8 cellular contexts compared by ENCODE assay signal in the genomic region with DNA sequence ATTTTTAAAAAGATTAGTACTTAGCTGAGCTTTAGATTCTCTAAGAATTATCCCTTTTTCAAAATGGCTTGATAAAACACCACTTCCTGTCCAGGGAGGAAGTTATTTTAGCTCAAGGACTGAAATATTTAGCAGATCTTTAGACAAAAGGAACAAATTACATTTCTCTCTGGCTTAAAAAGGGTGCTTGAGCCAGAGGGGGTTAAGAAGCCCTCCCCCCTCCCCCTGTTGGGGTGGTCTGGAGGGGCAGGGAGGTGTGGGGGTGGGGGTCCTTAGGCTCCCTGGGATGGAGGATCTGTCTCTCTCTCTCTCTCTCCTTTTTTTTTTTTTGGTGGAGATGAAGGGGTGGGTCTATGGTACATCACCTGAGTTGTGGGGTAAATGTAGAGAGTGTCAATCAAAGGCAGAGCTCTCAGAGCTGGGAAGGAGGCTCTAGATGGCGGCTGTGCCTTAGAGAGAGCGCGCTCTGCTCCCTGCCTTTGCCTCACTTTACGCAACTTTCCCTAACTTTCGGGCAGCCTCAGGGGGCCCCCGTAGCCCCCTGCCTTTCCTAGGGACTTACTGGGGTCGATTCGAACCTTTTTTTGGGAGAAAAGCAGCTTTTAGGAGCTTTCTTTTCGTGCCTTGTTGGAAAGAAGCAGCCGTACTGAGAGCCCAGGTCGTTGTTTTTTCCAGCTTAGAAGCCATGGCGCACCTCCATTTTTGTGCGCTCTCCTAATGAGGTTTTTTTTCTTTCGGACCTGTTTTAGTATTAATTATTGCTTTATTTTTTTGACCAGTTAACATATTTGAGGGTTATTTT. TPM values are rescaled to one million over a fixed set of nuclear protein-coding genes. Genes with fewer than 3 reads are reported as not detected.
DNase-seq lines count a peak whose midpoint lies in the region; ATAC-seq and TF ChIP-seq lines count a peak whose summit lies in the region.

A gene (plus strand): TSS at position 415 of the 802 bp plus-strand sequence. CDS start 914 bp downstream, outside the sequence.

- H3K27me3 Mint-ChIP-seq in activated T-cell treated with anti-CD3 and anti-CD28 coated beads, Interleukin-2, amount 50 U/mL, for 4 hours (ENCODE audit: low read depth): no peaks in the 10 kb centered on the region
- no peaks in the 10 kb centered on the region for H3K27me3 Mint-ChIP-seq in naive B cell

- TF ChIP-seq CTCF in subcutaneous adipose tissue (IDR thresholded peaks at IDR 0.05; ENCODE audit: low read depth): no peak

- H3K27ac Mint-ChIP-seq in naive B cell: peak within 1 kb of the TSS; percentile 99 to 100 (median 100)

- DNase-seq in Daoy (ENCODE audit: low read depth) (peak; percentile 87), KG1 (lab: John Stamatoyannopoulos, UW) (peak; percentile 72), fibroblast of gingiva (ENCODE audit: low read depth) (peak; percentile 86), naive B cell (peak; percentile 81)
- peak; percentile 43 for DNase-seq in activated T-cell treated with anti-CD3 and anti-CD28 coated beads, Interleukin-2, amount 50 U/mL, for 4 hours

- peaks cover 51% of the 10 kb centered on the region for H3K36me3 Mint-ChIP-seq in activated T-cell treated with anti-CD3 and anti-CD28 coated beads, Interleukin-2, amount 50 U/mL, for 4 hours (ENCODE audit: insufficient read depth)
- peaks cover 11 to 35% of the 10 kb centered on the region in 2 donors for H3K36me3 Mint-ChIP-seq in naive B cell

- peak within 1 kb of the TSS; percentile 86 for H3K4me3 Mint-ChIP-seq in activated T-cell treated with anti-CD3 and anti-CD28 coated beads, Interleukin-2, amount 50 U/mL, for 4 hours
- H3K4me3 Mint-ChIP-seq in naive B cell: peak within 1 kb of the TSS; percentile 86 to 100 (median 98)

- H3K4me1 Mint-ChIP-seq in activated T-cell treated with anti-CD3 and anti-CD28 coated beads, Interleukin-2, amount 50 U/mL, for 4 hours (ENCODE audit: low read depth): peaks cover 52% of the 10 kb centered on the region
- peaks cover 34 to 65% (median 43%) of the 10 kb centered on the region in 3 donors for H3K4me1 Mint-ChIP-seq in naive B cell

- peaks cover 8% of the 10 kb centered on the region for H3K9me3 Mint-ChIP-seq in activated T-cell treated with anti-CD3 and anti-CD28 coated beads, Interleukin-2, amount 50 U/mL, for 4 hours
- H3K9me3 Mint-ChIP-seq in naive B cell: peaks cover 0 to 7% (median 0%) of the 10 kb centered on the region in 7 donors

- ATAC-seq in GM21786 (IDR thresholded peaks at IDR 0.05; ENCODE audit: unreplicated experiment) (peak; percentile 74), naive B cell (ENCODE audit: low read depth in 2 of 2) (peak; percentile 62 to 64)
- peak; percentile 67 to 68 for ATAC-seq in activated T-cell treated with anti-CD3 and anti-CD28 coated beads, Interleukin-2, amount 50 U/mL, for 4 hours

TF ChIP-seq in PFSK-1, 5 proteins besides CTCF, POLR2A, EP300 and RAD21:
- TF ChIP-seq TAF1 (IDR thresholded peaks at IDR 0.05; ENCODE audit: borderline replicate concordance, insufficient read depth, low read length) (peak; percentile 94), POLR2AphosphoS5 (IDR thresholded peaks at IDR 0.05; ENCODE audit: low read depth, low read length) (peak; percentile 97), SIN3A (IDR thresholded peaks at IDR 0.05; ENCODE audit: borderline replicate concordance, insufficient read depth, low read length) (peak; percentile 48; the same call in 1 of the 2 replicates), FOXP2 (optimal IDR thresholded peaks at IDR 0.05; ENCODE audit: borderline replicate concordance, extremely low read depth, extremely low read length, insufficient read depth) (no peak)
- TF ChIP-seq, protein P1, sequence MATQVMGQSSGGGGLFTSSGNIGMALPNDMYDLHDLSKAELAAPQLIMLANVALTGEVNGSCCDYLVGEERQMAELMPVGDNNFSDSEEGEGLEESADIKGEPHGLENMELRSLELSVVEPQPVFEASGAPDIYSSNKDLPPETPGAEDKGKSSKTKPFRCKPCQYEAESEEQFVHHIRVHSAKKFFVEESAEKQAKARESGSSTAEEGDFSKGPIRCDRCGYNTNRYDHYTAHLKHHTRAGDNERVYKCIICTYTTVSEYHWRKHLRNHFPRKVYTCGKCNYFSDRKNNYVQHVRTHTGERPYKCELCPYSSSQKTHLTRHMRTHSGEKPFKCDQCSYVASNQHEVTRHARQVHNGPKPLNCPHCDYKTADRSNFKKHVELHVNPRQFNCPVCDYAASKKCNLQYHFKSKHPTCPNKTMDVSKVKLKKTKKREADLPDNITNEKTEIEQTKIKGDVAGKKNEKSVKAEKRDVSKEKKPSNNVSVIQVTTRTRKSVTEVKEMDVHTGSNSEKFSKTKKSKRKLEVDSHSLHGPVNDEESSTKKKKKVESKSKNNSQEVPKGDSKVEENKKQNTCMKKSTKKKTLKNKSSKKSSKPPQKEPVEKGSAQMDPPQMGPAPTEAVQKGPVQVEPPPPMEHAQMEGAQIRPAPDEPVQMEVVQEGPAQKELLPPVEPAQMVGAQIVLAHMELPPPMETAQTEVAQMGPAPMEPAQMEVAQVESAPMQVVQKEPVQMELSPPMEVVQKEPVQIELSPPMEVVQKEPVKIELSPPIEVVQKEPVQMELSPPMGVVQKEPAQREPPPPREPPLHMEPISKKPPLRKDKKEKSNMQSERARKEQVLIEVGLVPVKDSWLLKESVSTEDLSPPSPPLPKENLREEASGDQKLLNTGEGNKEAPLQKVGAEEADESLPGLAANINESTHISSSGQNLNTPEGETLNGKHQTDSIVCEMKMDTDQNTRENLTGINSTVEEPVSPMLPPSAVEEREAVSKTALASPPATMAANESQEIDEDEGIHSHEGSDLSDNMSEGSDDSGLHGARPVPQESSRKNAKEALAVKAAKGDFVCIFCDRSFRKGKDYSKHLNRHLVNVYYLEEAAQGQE (IDR thresholded peaks at IDR 0.05; ENCODE audit: insufficient read depth in 1 of 2, low read depth in 2 of 2, low read length in 2 of 2): peak; percentile 46 to 49; a peak in 3 of 4 replicates

RNA-seq across cellular contexts. Expression of the gene that starts here (rescaled TPM):
- 26.3 and 45.7 TPM in 2 replicates for total RNA-seq in Daoy (2014; rRNA removed; shearing (Covaris generic))
- polyA plus RNA-seq in PFSK-1 (2012; ENCODE audit: insufficient read length, low read depth): 44.1 TPM
- total RNA-seq in activated T-cell treated with anti-CD3 and anti-CD28 coated beads, Interleukin-2, amount 50 U/mL, for 4 hours: 10 to 100 TPM; 58.0 to 67.7 (median 59.7) TPM
- 100 to 1,000 TPM in 1 of 6 donors, 10 to 100 TPM in 5; 41.6 to 134 (median 85.2) TPM for polyA plus RNA-seq in naive B cell (ENCODE audit: low read depth in 6 of 6)
- 100 to 1,000 TPM; 115 to 142 (median 128) TPM for total RNA-seq in subcutaneous adipose tissue

Comparison
In these comparisons a context has a peak if more than half of its experiments do, and no peak if none do; other contexts are left out.
1. Peak in every context shown above with its lines: DNase-seq and ATAC-seq.